8 cellular contexts compared by ENCODE assay signal in the genomic region with DNA sequence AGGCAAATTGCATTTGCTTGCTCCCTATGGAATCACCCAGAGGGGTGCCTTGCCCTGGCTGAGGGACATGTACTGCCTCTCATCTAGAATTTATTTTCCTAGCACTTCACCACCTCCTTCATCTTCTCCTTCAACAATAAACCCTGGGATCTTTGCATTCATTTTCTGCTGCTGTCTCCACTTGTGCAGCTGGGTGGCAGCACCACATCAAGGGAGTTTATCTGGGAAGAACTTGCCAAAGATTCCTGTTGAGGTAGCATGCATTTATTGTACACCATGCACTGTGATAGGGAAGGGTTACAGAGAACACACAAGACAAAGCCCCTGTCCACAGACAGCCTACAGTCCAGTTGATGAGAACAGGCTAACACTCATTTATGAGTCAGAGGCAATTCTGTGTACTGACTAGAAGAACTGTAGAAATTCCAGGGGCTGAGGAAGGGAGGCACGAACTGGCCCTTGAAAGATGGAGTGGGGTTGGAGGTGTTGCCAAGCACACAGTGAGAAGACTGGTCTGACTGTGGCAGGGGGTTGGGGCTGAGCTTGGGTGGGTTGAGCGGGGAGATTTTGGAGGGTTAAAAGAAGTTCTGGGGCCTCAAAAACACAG. TPM values are rescaled to one million over a fixed set of nuclear protein-coding genes. Genes with fewer than 3 reads are reported as not detected.
A peak's percentile ranks its signal among the peaks of the same experiment; 100 is the strongest.
DNase-seq lines count a peak whose midpoint lies in the region; ATAC-seq and TF ChIP-seq lines count a peak whose summit lies in the region.

No MANE protein-coding gene starts in this region.

- TF ChIP-seq EP300 in esophagus muscularis mucosa (IDR thresholded peaks at IDR 0.05), result no peak

- H3K27ac ChIP-seq in 22Rv1, result no peak overlapping the region
- no peak overlapping the region for H3K27ac ChIP-seq in Panc1 (ENCODE audit: low read length)
- no peak overlapping the region for H3K27ac ChIP-seq in esophagus muscularis mucosa (replicated peaks in 1 of 4)
- H3K27ac ChIP-seq in parathyroid adenoma, result no peak overlapping the region

- POLR2A ChIA-PET in Panc1 (lab: Charles Lee), result no interaction called here

- CTCF ChIA-PET in Panc1 (lab: Charles Lee), result interaction anchor here (0.5 to 0.9 kb wide), 2 partner anchors 44 to 49 kb away, joined by 3 to 4 read pairs; no protein-coding TSS in a partner anchor

- no TSS peak for BruUV-seq in Panc1 (replicated peaks; lab: Mats Ljungman, UMichigan)

- H3K9ac ChIP-seq in parathyroid adenoma, result no peak overlapping the region

- H3K4me1 ChIP-seq in Panc1 (ENCODE audit: control insufficient read depth, insufficient read depth, low read length) (peaks cover 3% of the 10 kb centered on the region; the same call in 1 of the 2 replicates), esophagus muscularis mucosa (no peaks in the 10 kb centered on the region), parathyroid adenoma (no peaks in the 10 kb centered on the region)

- H3K9me3 ChIP-seq in Panc1 (ENCODE audit: control insufficient read depth, insufficient read depth, low read depth, low read length), result no peaks in the 10 kb centered on the region
- no peaks in the 10 kb centered on the region for H3K9me3 ChIP-seq in esophagus muscularis mucosa
- no peaks in the 10 kb centered on the region for H3K9me3 ChIP-seq in parathyroid adenoma (ENCODE audit: control insufficient read depth, low read length)

- H3K79me2 ChIP-seq in parathyroid adenoma, result no peaks in the 10 kb centered on the region

- WGBS in esophagus muscularis mucosa, result 97% methylated on average over 2 of the region's 2 CpGs

- peak; percentile 65 for TF ChIP-seq CTCF in 22Rv1 (IDR thresholded peaks at IDR 0.05)
- TF ChIP-seq CTCF in GM12872 (IDR thresholded peaks at IDR 0.05; ENCODE audit: insufficient read depth, low read depth, low read length), result peak; percentile 25; the same call in 1 of the 3 replicates
- TF ChIP-seq CTCF in Panc1 (IDR thresholded peaks at IDR 0.05), result peak; percentile 81; the same call in 1 of the 2 replicates
- peak; percentile 44 to 59 (median 50) for TF ChIP-seq CTCF in esophagus muscularis mucosa (IDR thresholded peaks at IDR 0.05)
- TF ChIP-seq CTCF in parathyroid adenoma (IDR thresholded peaks at IDR 0.05), result peak; percentile 54

- H3K27me3 ChIP-seq in Panc1 (ENCODE audit: control insufficient read depth, insufficient read depth, low read length) (no peaks in the 10 kb centered on the region), esophagus muscularis mucosa (no peaks in the 10 kb centered on the region), parathyroid adenoma (ENCODE audit: control insufficient read depth, insufficient read depth, low read length) (no peaks in the 10 kb centered on the region)

- ATAC-seq in Panc1 (no peak; the same call in 1 of the 2 replicates), GM21360 (IDR thresholded peaks at IDR 0.05; ENCODE audit: unreplicated experiment) (no peak)

- no peak overlapping the region for H3K4me2 ChIP-seq in parathyroid adenoma (ENCODE audit: low read length)

- DNase-seq in Panc1 (ENCODE audit: low read depth, low spot score) (no peak), esophagus muscularis mucosa (ENCODE audit: extremely low spot score) (no peak), GDM1 (lab: John Stamatoyannopoulos, UW) (no peak)
- no peak for DNase-seq in stimulated activated CD4-positive, alpha-beta T cell treated with anti-CD3 and anti-CD28 coated beads, Interleukin-4, amount 100 ng/mL, for 4 hours

- no peak for TF ChIP-seq POLR2A in esophagus muscularis mucosa (IDR thresholded peaks at IDR 0.05; ENCODE audit: low read depth)

- in situ Hi-C loops in Panc1 (cut with HindIII; ENCODE audit: low pct_unique_long_range_greater_than_20kb, low sequenced_read_pairs), result no loop called here

- no peak overlapping the region for H3K4me3 ChIP-seq in Panc1 (ENCODE audit: low read depth in 2 of 2, low read length in 2 of 2)
- no peak overlapping the region for H3K4me3 ChIP-seq in esophagus muscularis mucosa
- no peak overlapping the region for H3K4me3 ChIP-seq in parathyroid adenoma (ENCODE audit: low read depth, low read length)

- no peak overlapping the region for H2AFZ ChIP-seq in parathyroid adenoma

- H3K36me3 ChIP-seq in Panc1 (ENCODE audit: control insufficient read depth, insufficient read depth, low read length) (no peaks in the 10 kb centered on the region; the same call in 1 of the 2 replicates), esophagus muscularis mucosa (peaks cover 35 to 87% (median 59%) of the 10 kb centered on the region in 4 donors), parathyroid adenoma (ENCODE audit: control insufficient read depth, insufficient read depth, low read length) (no peaks in the 10 kb centered on the region)

- intact Hi-C loops in Panc1 (cut with micrococcal nuclease; ENCODE audit: unreplicated experiment) (no loop called here), esophagus muscularis mucosa (cut with DNase I) (no loop called here)

RNA-seq across cellular contexts. Expression of a gene that starts 17.5 kb away (rescaled TPM):
- total RNA-seq in Panc1 (2021; ENCODE audit: unreplicated experiment), result not detected
- polyA plus RNA-seq in Panc1 (2012; ENCODE audit: insufficient read length), result not detected
- not detected for total RNA-seq in esophagus muscularis mucosa

RNA-seq across cellular contexts. Expression of a gene that starts 30.0 kb away (rescaled TPM):
- total RNA-seq in Panc1 (2021; ENCODE audit: unreplicated experiment), result 265 TPM
- 346 TPM for polyA plus RNA-seq in Panc1 (2012; ENCODE audit: insufficient read length)
- 100 to 1,000 TPM; 125 to 184 (median 133) TPM for total RNA-seq in esophagus muscularis mucosa

RNA-seq across cellular contexts. Expression of a gene that starts 56.5 kb away (rescaled TPM):
- total RNA-seq in Panc1 (2021; ENCODE audit: unreplicated experiment) (82.5 TPM), esophagus muscularis mucosa (10 to 100 TPM; 17.7 to 35.8 (median 23.7) TPM)
- 61.0 TPM for polyA plus RNA-seq in Panc1 (2012; ENCODE audit: insufficient read length)

Comparison
In these comparisons a context has a peak if more than half of its experiments do, and no peak if none do; other contexts are left out.
1. CTCF ChIP-seq: peak in every context shown above with its lines; median percentile 81 in Panc1; 65 in 22Rv1; 54 in parathyroid adenoma; 50 in esophagus muscularis mucosa; 25 in GM12872.